In genomic region chrX:141468940-141469339, GRCh38 we compare ENCODE assay signal across 1 cellular context.
TF ChIP-seq lines count a peak whose summit lies in the region.

No MANE protein-coding gene starts in this region.

TF ChIP-seq in SK-N-SH, 30 proteins besides CTCF, POLR2A, EP300 and RAD21 (continued from another document):
- TF ChIP-seq ZBTB33 (IDR thresholded peaks at IDR 0.05; ENCODE audit: borderline replicate concordance, low read depth) (no peak), USF2 (IDR thresholded peaks at IDR 0.05; ENCODE audit: borderline replicate concordance, low read depth, low read length) (no peak), MEF2A (IDR thresholded peaks at IDR 0.05; ENCODE audit: borderline replicate concordance, low read depth) (peak; percentile 80), GABPA (IDR thresholded peaks at IDR 0.05; ENCODE audit: low read depth) (no peak), SMC3 (IDR thresholded peaks at IDR 0.05; ENCODE audit: low read depth, low read length) (no peak), YY1 (IDR thresholded peaks at IDR 0.05; ENCODE audit: low read depth) (no peak), TEAD4 (IDR thresholded peaks at IDR 0.05; ENCODE audit: borderline replicate concordance, insufficient read depth) (peak; percentile 93), RCOR1 (IDR thresholded peaks at IDR 0.05; ENCODE audit: low read length) (no peak)
